In genomic region chr5:131262953-131263541, GRCh38 we compare ENCODE assay signal across 7 cellular contexts. TPM values are rescaled to one million over a fixed set of nuclear protein-coding genes. Genes with fewer than 3 reads are reported as not detected.
A peak's percentile ranks its signal among the peaks of the same experiment; 100 is the strongest.
DNase-seq lines count a peak whose midpoint lies in the region; ATAC-seq, FAIRE-seq and TF ChIP-seq lines count a peak whose summit lies in the region.

No MANE protein-coding gene starts in this region.

- H3K4me3 ChIP-seq in astrocyte of the spinal cord (ENCODE audit: low read depth, low read length) (peak overlapping the region; percentile 78), right lobe of liver (peak overlapping the region; percentile 76 to 93 (median 86)), thymus (ENCODE audit: low read length) (peak overlapping the region; percentile 96)

- H3K4me1 ChIP-seq in right lobe of liver (peaks cover 0 to 7% (median 0%) of the 10 kb centered on the region in 4 donors), thymus (ENCODE audit: control insufficient read depth, insufficient read depth, low read length) (peaks cover 3% of the 10 kb centered on the region)

- intact Hi-C loops in right lobe of liver (cut with DNase I) = no loop called here

- peak overlapping the region; percentile 87 to 95 (median 91) for H3K27ac ChIP-seq in right lobe of liver
- H3K27ac ChIP-seq in thymus (ENCODE audit: low read depth) = peak overlapping the region; percentile 97

- H3K9me3 ChIP-seq in right lobe of liver (no peaks in the 10 kb centered on the region), thymus (ENCODE audit: control insufficient read depth) (no peaks in the 10 kb centered on the region)

- peak; percentile 65 for FAIRE-seq in GM12892 (lab: Jason Lieb, UNC)

- DNase-seq in GM12892 (ENCODE audit: insufficient read length) (no peak), LHCN-M2 (ENCODE audit: low read depth) (peak; percentile 17), astrocyte of the spinal cord (ENCODE audit: low read depth, low spot score) (peak; percentile 30), right lobe of liver (no peak), midbrain (lab: John Stamatoyannopoulos, UW) (no peak)

- WGBS in right lobe of liver (ENCODE audit: insufficient coverage, low coverage, low lambda C conversion rate, missing lambda C conversion rate) = 12% methylated on average over 10 of the region's 10 CpGs
- 30% methylated on average over 10 of the region's 10 CpGs for WGBS in thymus

- TF ChIP-seq POLR2A in GM12892 (IDR thresholded peaks at IDR 0.05; ENCODE audit: low read depth, low read length) (no peak), right lobe of liver (IDR thresholded peaks at IDR 0.05) (no peak)

- H3K36me3 ChIP-seq in right lobe of liver (no peaks in the 10 kb centered on the region), thymus (ENCODE audit: control insufficient read depth, insufficient read depth) (no peaks in the 10 kb centered on the region)

- ATAC-seq in GM21576 (IDR thresholded peaks at IDR 0.05; ENCODE audit: unreplicated experiment) = peak; percentile 20
- ATAC-seq in right lobe of liver = peak in 2 of 4 donors; percentile 1 to 8

- no peak for TF ChIP-seq CTCF in astrocyte of the spinal cord (IDR thresholded peaks at IDR 0.05; ENCODE audit: low read depth, low read length)
- TF ChIP-seq CTCF in right lobe of liver (IDR thresholded peaks at IDR 0.05) = no peak

- in situ Hi-C loops in astrocyte of the spinal cord (cut with HindIII; ENCODE audit: low sequenced_read_pairs) = no loop called here

- no peaks in the 10 kb centered on the region for H3K27me3 ChIP-seq in right lobe of liver
- no peaks in the 10 kb centered on the region for H3K27me3 ChIP-seq in thymus (ENCODE audit: control insufficient read depth, insufficient read depth)

RNA-seq across cellular contexts. Expression of gene CDC42SE2, which starts 0.8 kb away (rescaled TPM):
- 86.3 TPM for polyA plus RNA-seq in GM12892 (2012; ENCODE audit: missing spikeins)
- total RNA-seq in LHCN-M2 (2014; rRNA removed) (38.5 and 46.8 TPM in 2 replicates), right lobe of liver (10 to 100 TPM; 10.3 to 19.8 (median 15.0) TPM)
- polyA plus RNA-seq in LHCN-M2 (2012) = 7.2 TPM
- polyA plus RNA-seq in thymus = 60.6 TPM

Comparison
In these comparisons a context has a peak if more than half of its experiments do, and no peak if none do; other contexts are left out.
1. DNase-seq: peak in LHCN-M2 (single experiment) and astrocyte of the spinal cord (single experiment); none in GM12892 (single experiment), right lobe of liver (0 of 3) and midbrain (single experiment).
2. Peak in every context shown above with its lines, with median percentiles within 50 percentile points of each other: H3K4me3 ChIP-seq.